Comparison of ENCODE assay signal across 39 cellular contexts in the genomic region with DNA sequence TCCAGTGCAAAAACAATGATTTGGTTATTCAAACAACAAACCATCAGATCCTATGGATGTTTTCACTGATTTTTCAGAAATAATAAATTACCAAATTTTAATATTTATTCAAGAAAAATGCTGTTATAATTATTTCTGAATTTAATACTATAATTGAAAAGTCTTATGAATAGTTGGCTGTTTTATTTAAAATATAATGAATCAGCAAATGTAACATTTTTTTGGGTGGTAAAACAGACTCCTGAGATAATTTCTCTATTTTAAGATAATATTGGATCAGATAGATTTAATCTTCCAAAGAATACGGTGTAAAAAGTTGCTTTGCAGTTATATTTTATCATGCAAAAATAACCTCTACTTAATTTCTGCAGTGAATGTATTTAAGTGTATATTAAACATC.
"Had no signal": no experiment of that assay in that cellular context is flagged by ENCODE, and none has a peak within 500 bp of the region (broad histone marks: within the 10 kb centered on the region; RNA-seq: fewer than 3 reads in every experiment).

No MANE protein-coding gene starts in this region.

- ATAC-seq: activated naive CD4-positive, alpha-beta T cell treated with anti-CD3 and anti-CD28 coated beads, Interleukin-2, amount 50 U/mL, for 72 hours; activated naive CD8-positive, alpha-beta T cell treated with anti-CD3 and anti-CD28 coated beads, Interleukin-2, amount 50 U/mL, for 24 hours; activated T-cell treated with anti-CD3 and anti-CD28 coated beads, Interleukin-2, amount 50 U/mL, for 4 hours; activated T-cell treated with anti-CD3 and anti-CD28 coated beads, Interleukin-2, amount 50 U/mL, for 72 hours; activated T-helper 17 cell treated with anti-CD3 and anti-CD28 coated beads, Interleukin-2, amount 50 U/mL, for 72 hours; body of pancreas had no signal

- H3K4me3 Mint-ChIP-seq: activated naive CD4-positive, alpha-beta T cell treated with anti-CD3 and anti-CD28 coated beads for 36 hours; activated naive CD4-positive, alpha-beta T cell treated with anti-CD3 and anti-CD28 coated beads, Interleukin-2, amount 10 ng/mL, durations not matched to agents 7 days and 5 days; activated naive CD4-positive, alpha-beta T cell treated with anti-CD3 and anti-CD28 coated beads, Interleukin-2, amount 50 U/mL, for 24 hours; activated naive CD8-positive, alpha-beta T cell; activated naive CD8-positive, alpha-beta T cell treated with anti-CD3 and anti-CD28 coated beads for 36 hours; activated naive CD8-positive, alpha-beta T cell treated with anti-CD3 and anti-CD28 coated beads, Interleukin-2, amount 10 ng/mL, durations not matched to agents 7 days and 5 days; activated naive CD8-positive, alpha-beta T cell treated with anti-CD3 and anti-CD28 coated beads, Interleukin-2, amount 50 U/mL, for 24 hours; activated T-cell treated with anti-CD3 and anti-CD28 coated beads, Interleukin-2, amount 50 U/mL, for 4 hours; activated T-cell treated with anti-CD3 and anti-CD28 coated beads, Interleukin-2, amount 50 U/mL, for 72 hours; activated T-helper 1 cell treated with anti-CD3 and anti-CD28 coated beads, Interleukin-12 subunit alpha, Interleukin-12 subunit beta, Interleukin-2, Interleukin-4 antibody, amounts not matched to agents 30 ng/mL and 10 ng/mL and 1 ng/mL, durations not matched to agents 14 hours and 24 hours and 36 hours; activated T-helper 17 cell treated with anti-CD3 and anti-CD28 coated beads, Interleukin-2, amount 50 U/mL, for 72 hours; central memory CD8-positive, alpha-beta T cell had no signal

- H3K4me3 ChIP-seq: adrenal gland, ascending aorta, body of pancreas, breast epithelium, cardiac muscle cell had no signal

- H3K36me3 ChIP-seq: adrenal gland, ascending aorta, brain microvascular endothelial cell, breast epithelium, cardiac muscle cell had no signal

- DNase-seq: activated effector memory CD4-positive, alpha-beta T cell treated with anti-CD3 and anti-CD28 coated beads, Interleukin-2, amount 50 U/mL, for 16 hours; activated effector memory CD4-positive, alpha-beta T cell treated with Interleukin-2 at 50 U/mL for 16 hours; activated gamma-delta T cell; activated gamma-delta T cell treated with Interleukin-2 at 50 U/mL for 16 hours; activated naive CD4-positive, alpha-beta T cell; activated naive CD4-positive, alpha-beta T cell treated with anti-CD3 and anti-CD28 coated beads for 36 hours; activated naive CD4-positive, alpha-beta T cell treated with anti-CD3 and anti-CD28 coated beads, Interleukin-2, amount 10 ng/mL, durations not matched to agents 7 days and 5 days; activated naive CD4-positive, alpha-beta T cell treated with anti-CD3 and anti-CD28 coated beads, Interleukin-2, amount 50 U/mL, for 16 hours; activated naive CD4-positive, alpha-beta T cell treated with Interleukin-2 at 50 U/mL for 16 hours; activated naive CD8-positive, alpha-beta T cell treated with anti-CD3 and anti-CD28 coated beads for 36 hours; activated naive CD8-positive, alpha-beta T cell treated with anti-CD3 and anti-CD28 coated beads, Interleukin-2, amount 10 ng/mL, durations not matched to agents 7 days and 5 days; activated naive CD8-positive, alpha-beta T cell treated with anti-CD3 and anti-CD28 coated beads, Interleukin-2, amount 50 U/mL, for 24 hours; activated T-cell treated with anti-CD3 and anti-CD28 coated beads, Interleukin-2, amount 50 U/mL, for 4 hours; activated T-cell treated with anti-CD3 and anti-CD28 coated beads, Interleukin-2, amount 50 U/mL, for 48 hours; activated T-cell treated with anti-CD3 and anti-CD28 coated beads, Interleukin-2, amount 50 U/mL, for 72 hours; adrenal gland; amniotic stem cell; amygdala; anterior cingulate cortex; aorta; body of pancreas; brain microvascular endothelial cell; caudate nucleus; central memory CD4-positive, alpha-beta T cell; cerebellar nuclear complex had no signal

- FAIRE-seq: astrocyte, bronchial epithelial cell, colon had no signal

- H3K27me3 Mint-ChIP-seq: activated naive CD4-positive, alpha-beta T cell treated with anti-CD3 and anti-CD28 coated beads, Interleukin-2, amount 10 ng/mL, durations not matched to agents 7 days and 5 days; activated naive CD4-positive, alpha-beta T cell treated with anti-CD3 and anti-CD28 coated beads, Interleukin-2, amount 50 U/mL, for 24 hours; activated naive CD8-positive, alpha-beta T cell; activated naive CD8-positive, alpha-beta T cell treated with anti-CD3 and anti-CD28 coated beads for 36 hours; activated naive CD8-positive, alpha-beta T cell treated with anti-CD3 and anti-CD28 coated beads, Interleukin-2, amount 10 ng/mL, durations not matched to agents 7 days and 5 days; activated naive CD8-positive, alpha-beta T cell treated with anti-CD3 and anti-CD28 coated beads, Interleukin-2, amount 50 U/mL, for 24 hours; activated T-helper 17 cell treated with anti-CD3 and anti-CD28 coated beads, Interleukin-2, amount 50 U/mL, for 72 hours; brain; central memory CD8-positive, alpha-beta T cell had no signal

- H3K9me3 Mint-ChIP-seq: activated naive CD4-positive, alpha-beta T cell treated with anti-CD3 and anti-CD28 coated beads, Interleukin-2, amount 10 ng/mL, durations not matched to agents 7 days and 5 days; activated naive CD4-positive, alpha-beta T cell treated with anti-CD3 and anti-CD28 coated beads, Interleukin-2, amount 50 U/mL, for 24 hours; activated naive CD4-positive, alpha-beta T cell treated with anti-CD3 and anti-CD28 coated beads, Interleukin-2, amount 50 U/mL, for 72 hours; activated naive CD8-positive, alpha-beta T cell treated with anti-CD3 and anti-CD28 coated beads, Interleukin-2, amount 10 ng/mL, durations not matched to agents 7 days and 5 days; activated naive CD8-positive, alpha-beta T cell treated with anti-CD3 and anti-CD28 coated beads, Interleukin-2, amount 50 U/mL, for 24 hours; activated T-cell treated with anti-CD3 and anti-CD28 coated beads, Interleukin-2, amount 50 U/mL, for 4 hours; activated T-cell treated with anti-CD3 and anti-CD28 coated beads, Interleukin-2, amount 50 U/mL, for 72 hours; activated T-helper 1 cell treated with anti-CD3 and anti-CD28 coated beads, Interleukin-12 subunit alpha, Interleukin-12 subunit beta, Interleukin-2, Interleukin-4 antibody, amounts not matched to agents 30 ng/mL and 10 ng/mL and 1 ng/mL, durations not matched to agents 14 hours and 24 hours and 36 hours; activated T-helper 17 cell treated with anti-CD3 and anti-CD28 coated beads, Interleukin-2, amount 50 U/mL, for 72 hours; activated T-helper 2 cell treated with anti-CD3 and anti-CD28 coated beads, Interferon-gamma antibody, Interleukin-2, Interleukin-4, amounts not matched to agents 10 μg/mL and 5 μg/mL and 100 μg/mL, durations not matched to agents 14 hours and 24 hours and 36 hours; brain; central memory CD8-positive, alpha-beta T cell had no signal

- H3K4me1 ChIP-seq: breast epithelium had no signal

- H3K27ac Mint-ChIP-seq: activated naive CD4-positive, alpha-beta T cell treated with anti-CD3 and anti-CD28 coated beads for 36 hours; activated naive CD4-positive, alpha-beta T cell treated with anti-CD3 and anti-CD28 coated beads, Interleukin-2, amount 10 ng/mL, durations not matched to agents 7 days and 5 days; activated naive CD4-positive, alpha-beta T cell treated with anti-CD3 and anti-CD28 coated beads, Interleukin-2, amount 50 U/mL, for 24 hours; activated naive CD4-positive, alpha-beta T cell treated with anti-CD3 and anti-CD28 coated beads, Interleukin-2, amount 50 U/mL, for 72 hours; activated naive CD8-positive, alpha-beta T cell; activated naive CD8-positive, alpha-beta T cell treated with anti-CD3 and anti-CD28 coated beads for 36 hours; activated naive CD8-positive, alpha-beta T cell treated with anti-CD3 and anti-CD28 coated beads, Interleukin-2, amount 10 ng/mL, durations not matched to agents 7 days and 5 days; activated naive CD8-positive, alpha-beta T cell treated with anti-CD3 and anti-CD28 coated beads, Interleukin-2, amount 50 U/mL, for 24 hours; activated T-cell treated with anti-CD3 and anti-CD28 coated beads, Interleukin-2, amount 50 U/mL, for 72 hours; activated T-helper 1 cell treated with anti-CD3 and anti-CD28 coated beads, Interleukin-12 subunit alpha, Interleukin-12 subunit beta, Interleukin-2, Interleukin-4 antibody, amounts not matched to agents 30 ng/mL and 10 ng/mL and 1 ng/mL, durations not matched to agents 14 hours and 24 hours and 36 hours; activated T-helper 17 cell treated with anti-CD3 and anti-CD28 coated beads, Interleukin-2, amount 50 U/mL, for 72 hours; activated T-helper 2 cell treated with anti-CD3 and anti-CD28 coated beads, Interferon-gamma antibody, Interleukin-2, Interleukin-4, amounts not matched to agents 10 μg/mL and 5 μg/mL and 100 μg/mL, durations not matched to agents 14 hours and 24 hours and 36 hours; brain had no signal

- H3K27me3 ChIP-seq: adrenal gland, ascending aorta, body of pancreas, brain microvascular endothelial cell, breast epithelium, cardiac muscle cell had no signal

- H3K27ac ChIP-seq: adrenal gland, ascending aorta, body of pancreas, brain microvascular endothelial cell, breast epithelium, cardiac muscle cell had no signal

- H3K9me3 ChIP-seq: adrenal gland, ascending aorta, body of pancreas, breast epithelium had no signal
